14 cellular contexts compared by ENCODE assay signal in genomic region chr2:237198144-237198900, GRCh38.
DNase-seq lines count a peak whose midpoint lies in the region; ATAC-seq, FAIRE-seq and TF ChIP-seq lines count a peak whose summit lies in the region.
"Had no signal": no experiment of that assay in that cellular context is flagged by ENCODE, and none has a peak within 500 bp of the region (broad histone marks: within the 10 kb centered on the region; RNA-seq: fewer than 3 reads in every experiment).

No MANE protein-coding gene starts in this region.

- 0 out of 2 replicates have a peak overlapping the region, but pooled peaks have one; percentile 6 for H3K9ac ChIP-seq in HUES64 (ENCODE audit: low read depth, low read length)

- DNase-seq in A549 (ENCODE audit: low read depth in 1 of 2, low spot score in 1 of 2) (no peak), bronchial epithelial cell (ENCODE audit: low read depth) (peak; percentile 35), hepatocyte (ENCODE audit: low spot score) (no peak), posterior cingulate gyrus (no peak), left lung (no peak), stomach (no peak), medulla oblongata (ENCODE audit: extremely low spot score) (no peak)
- DNase-seq: amygdala; CD4-positive, CD25-positive, alpha-beta regulatory T cell; naive thymus-derived CD8-positive, alpha-beta T cell; NCI-H1048; tibial artery had no signal

- H3K27me3 ChIP-seq in HUES64 (ENCODE audit: insufficient read depth, low read length) (no peaks in the 10 kb centered on the region), bronchial epithelial cell (ENCODE audit: control insufficient read depth, insufficient read depth, low read length) (peaks cover 8% of the 10 kb centered on the region), hepatocyte (no peaks in the 10 kb centered on the region), left lung (no peaks in the 10 kb centered on the region), stomach (no peaks in the 10 kb centered on the region)
- H3K27me3 ChIP-seq: tibial artery had no signal

- ATAC-seq in A549, result no peak
- ATAC-seq in left lung, result no peak
- ATAC-seq: K562; naive thymus-derived CD8-positive, alpha-beta T cell had no signal

- no peak overlapping the region for H2AFZ ChIP-seq in hepatocyte

- H3K79me2 ChIP-seq in hepatocyte, result no peaks in the 10 kb centered on the region

- no peaks in the 10 kb centered on the region for H3K9me2 ChIP-seq in hepatocyte (replicated peaks; ENCODE audit: insufficient read depth)

- H3K4me1 ChIP-seq in A549, result peaks cover 52% of the 10 kb centered on the region
- peaks cover 41% of the 10 kb centered on the region for H3K4me1 ChIP-seq in HUES64 (ENCODE audit: insufficient read depth, low read length)
- H3K4me1 ChIP-seq in hepatocyte (ENCODE audit: insufficient read depth), result peaks cover 40% of the 10 kb centered on the region
- H3K4me1 ChIP-seq in left lung, result no peaks in the 10 kb centered on the region
- H3K4me1 ChIP-seq in stomach, result peaks cover 0 to 48% (median 17%) of the 10 kb centered on the region in 4 donors

- no peak for TF ChIP-seq CTCF in A549 (IDR thresholded peaks at IDR 0.05)
- no peak for TF ChIP-seq CTCF in bronchial epithelial cell (IDR thresholded peaks at IDR 0.05; ENCODE audit: insufficient read depth, low read length, severe bottlenecking)
- TF ChIP-seq CTCF in hepatocyte (IDR thresholded peaks at IDR 0.05; ENCODE audit: poor library complexity), result no peak
- TF ChIP-seq CTCF in left lung (IDR thresholded peaks at IDR 0.05), result no peak
- TF ChIP-seq CTCF in stomach (IDR thresholded peaks at IDR 0.05), result no peak

- H3K27ac ChIP-seq in A549, result peak overlapping the region; percentile 26 to 66; a peak in 4 of 6 replicates
- peak overlapping the region; percentile 94 for H3K27ac ChIP-seq in HUES64 (ENCODE audit: low read depth, low read length)
- H3K27ac ChIP-seq in hepatocyte, result peak overlapping the region; percentile 75
- peak overlapping the region in 1 of 2 donors; percentile 55 for H3K27ac ChIP-seq in left lung
- H3K27ac ChIP-seq in stomach, result peak overlapping the region in 1 of 5 donors; percentile 12
- H3K27ac ChIP-seq: tibial artery had no signal

- H3K4me3 ChIP-seq in A549 (no peak overlapping the region), HUES64 (ENCODE audit: low read length) (no peak overlapping the region), bronchial epithelial cell (ENCODE audit: low read depth, low read length) (no peak overlapping the region), hepatocyte (no peak overlapping the region), left lung (no peak overlapping the region), stomach (no peak overlapping the region)
- H3K4me3 ChIP-seq: K562, tibial artery had no signal

- TF ChIP-seq EP300 in A549 (IDR thresholded peaks at IDR 0.05) (no peak), stomach (IDR thresholded peaks at IDR 0.05) (no peak)

- no peak for FAIRE-seq in A549 (lab: Jason Lieb, UNC)
- no peak for FAIRE-seq in bronchial epithelial cell (lab: Jason Lieb, UNC)
- FAIRE-seq: K562 had no signal

- 60% methylated on average over 2 of the region's 2 CpGs for WGBS in A549 (ENCODE audit: missing lambda C conversion rate)
- WGBS in HUES64, result 86% methylated on average over 1 of the region's 2 CpGs
- 42% methylated on average over 2 of the region's 2 CpGs for WGBS in hepatocyte (ENCODE audit: low lambda C conversion rate, missing lambda C conversion rate)
- 69 to 80% (median 69%) methylated on average over 2 of the region's 2 CpGs for WGBS in stomach, 5 donors

- H3K9me3 ChIP-seq in A549 (no peaks in the 10 kb centered on the region), HUES64 (ENCODE audit: insufficient read depth, low read depth, low read length) (peaks cover 12% of the 10 kb centered on the region), hepatocyte (ENCODE audit: low read depth) (no peaks in the 10 kb centered on the region), left lung (no peaks in the 10 kb centered on the region), stomach (no peaks in the 10 kb centered on the region)
- H3K9me3 ChIP-seq: tibial artery had no signal

- CTCF ChIA-PET in A549 (lab: Yijun Ruan, JAX), result interaction anchor here (0.8 to 1.5 kb wide), 3 partner anchors 14 to 374 kb away, joined by 3 read pairs; no protein-coding TSS in a partner anchor

- no peak for TF ChIP-seq RAD21 in A549 (conservative IDR thresholded peaks at IDR 0.05 in 1 of 2, IDR thresholded peaks at IDR 0.05 in 1 of 2)

- POLR2A ChIA-PET in A549 (lab: Yijun Ruan, JAX), result no interaction called here

- H3K36me3 ChIP-seq in HUES64 (ENCODE audit: insufficient read depth, low read length) (no peaks in the 10 kb centered on the region), bronchial epithelial cell (ENCODE audit: control insufficient read depth, insufficient read depth, low read length) (no peaks in the 10 kb centered on the region), hepatocyte (replicated peaks; ENCODE audit: insufficient read depth, low read depth) (no peaks in the 10 kb centered on the region), left lung (no peaks in the 10 kb centered on the region), stomach (no peaks in the 10 kb centered on the region)
- H3K36me3 ChIP-seq: tibial artery had no signal

- intact Hi-C loops in posterior cingulate gyrus (cut with DNase I) (no loop called here), left lung (cut with DNase I) (no loop called here), stomach (cut with DNase I; ENCODE audit: low total_unique reads) (no loop called here)

- peak overlapping the region; percentile 30 for H3K4me2 ChIP-seq in A549
- H3K4me2 ChIP-seq in hepatocyte, result peak overlapping the region; percentile 9

- no peaks in the 10 kb centered on the region for H4K20me1 ChIP-seq in hepatocyte (ENCODE audit: insufficient read depth, poor library complexity, severe bottlenecking)

- no peak for TF ChIP-seq POLR2A in A549 (IDR thresholded peaks at IDR 0.05; ENCODE audit: low read length)
- TF ChIP-seq POLR2A in stomach (IDR thresholded peaks at IDR 0.05), result no peak

TF ChIP-seq in A549, 52 proteins besides CTCF, POLR2A, EP300 and RAD21:
- TF ChIP-seq FOSL2 (IDR thresholded peaks at IDR 0.05), result no peak
- TF ChIP-seq FOSL2 (CRISPR knock-in tag; IDR thresholded peaks at IDR 0.05), result peak; percentile 61
- no peak for TF ChIP-seq NPAS2 (CRISPR knock-in tag; IDR thresholded peaks at IDR 0.05; ENCODE audit: borderline replicate concordance)
- no peak for TF ChIP-seq HDAC2 (IDR thresholded peaks at IDR 0.05)
- TF ChIP-seq, protein P1, sequence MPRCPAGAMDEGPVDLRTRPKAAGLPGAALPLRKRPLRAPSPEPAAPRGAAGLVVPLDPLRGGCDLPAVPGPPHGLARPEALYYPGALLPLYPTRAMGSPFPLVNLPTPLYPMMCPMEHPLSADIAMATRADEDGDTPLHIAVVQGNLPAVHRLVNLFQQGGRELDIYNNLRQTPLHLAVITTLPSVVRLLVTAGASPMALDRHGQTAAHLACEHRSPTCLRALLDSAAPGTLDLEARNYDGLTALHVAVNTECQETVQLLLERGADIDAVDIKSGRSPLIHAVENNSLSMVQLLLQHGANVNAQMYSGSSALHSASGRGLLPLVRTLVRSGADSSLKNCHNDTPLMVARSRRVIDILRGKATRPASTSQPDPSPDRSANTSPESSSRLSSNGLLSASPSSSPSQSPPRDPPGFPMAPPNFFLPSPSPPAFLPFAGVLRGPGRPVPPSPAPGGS (IDR thresholded peaks at IDR 0.05), result no peak
- TF ChIP-seq PBX3 (IDR thresholded peaks at IDR 0.05), result no peak
- no peak for TF ChIP-seq GATA3 (IDR thresholded peaks at IDR 0.05; ENCODE audit: borderline replicate concordance)
